In genomic region chr11:5153574-5154431, GRCh38 we compare ENCODE assay signal across 24 cellular contexts.
"Had no signal": no experiment of that assay in that cellular context is flagged by ENCODE, and none has a peak within 500 bp of the region (broad histone marks: within the 10 kb centered on the region; RNA-seq: fewer than 3 reads in every experiment).

No MANE protein-coding gene starts in this region.

- H3K9me3 Mint-ChIP-seq: nephron; neural crest cell; stimulated activated naive CD8-positive, alpha-beta T cell treated with anti-CD3 and anti-CD28 coated beads, Interleukin-15, Interleukin-2, amounts not matched to agents 100 ng/mL and 50 ng/mL, for 24 hours had no signal

- DNase-seq: kidney; left colon; left lung; lower lobe of right lung; mammary epithelial cell; mesenchymal stem cell; naive thymus-derived CD8-positive, alpha-beta T cell; nucleus accumbens; pancreas; posterior cingulate gyrus; retina; right cardiac atrium; stimulated activated CD4-positive, alpha-beta T cell treated with anti-CD3 and anti-CD28 coated beads, Interleukin-12 subunit alpha, Interleukin-12 subunit beta, amount 100 ng/mL, for 4 hours; stimulated activated CD4-positive, alpha-beta T cell treated with anti-CD3 and anti-CD28 coated beads, Interleukin-15, amount 100 ng/mL, for 24 hours; stimulated activated CD4-positive, alpha-beta T cell treated with anti-CD3 and anti-CD28 coated beads, Interleukin-2, amount 100 ng/mL, for 24 hours; stimulated activated CD4-positive, alpha-beta T cell treated with anti-CD3 and anti-CD28 coated beads, Interleukin-4, amount 100 ng/mL, for 1 hour; stimulated activated naive CD4-positive, alpha-beta T cell; tibial artery; trophoblast cell; upper lobe of right lung had no signal

- ATAC-seq: left colon; left lung; lower lobe of right lung; naive thymus-derived CD8-positive, alpha-beta T cell; pancreas; right cardiac atrium; sciatic nerve; upper lobe of right lung had no signal

- H3K27me3 Mint-ChIP-seq: stimulated activated naive CD8-positive, alpha-beta T cell treated with anti-CD3 and anti-CD28 coated beads, Interleukin-15, Interleukin-2, amounts not matched to agents 100 ng/mL and 50 ng/mL, for 24 hours had no signal

- H3K4me1 Mint-ChIP-seq: naive thymus-derived CD8-positive, alpha-beta T cell; nephron; neural crest cell had no signal

- H3K4me3 Mint-ChIP-seq: naive thymus-derived CD8-positive, alpha-beta T cell; nephron; neural crest cell; stimulated activated naive CD8-positive, alpha-beta T cell treated with anti-CD3 and anti-CD28 coated beads, Interleukin-15, Interleukin-2, amounts not matched to agents 100 ng/mL and 50 ng/mL, for 24 hours had no signal

- H3K27ac Mint-ChIP-seq: naive thymus-derived CD8-positive, alpha-beta T cell; nephron; stimulated activated naive CD8-positive, alpha-beta T cell treated with anti-CD3 and anti-CD28 coated beads, Interleukin-15, Interleukin-2, amounts not matched to agents 100 ng/mL and 50 ng/mL, for 24 hours had no signal

- H3K36me3 Mint-ChIP-seq: naive thymus-derived CD8-positive, alpha-beta T cell had no signal
